In the genomic region with DNA sequence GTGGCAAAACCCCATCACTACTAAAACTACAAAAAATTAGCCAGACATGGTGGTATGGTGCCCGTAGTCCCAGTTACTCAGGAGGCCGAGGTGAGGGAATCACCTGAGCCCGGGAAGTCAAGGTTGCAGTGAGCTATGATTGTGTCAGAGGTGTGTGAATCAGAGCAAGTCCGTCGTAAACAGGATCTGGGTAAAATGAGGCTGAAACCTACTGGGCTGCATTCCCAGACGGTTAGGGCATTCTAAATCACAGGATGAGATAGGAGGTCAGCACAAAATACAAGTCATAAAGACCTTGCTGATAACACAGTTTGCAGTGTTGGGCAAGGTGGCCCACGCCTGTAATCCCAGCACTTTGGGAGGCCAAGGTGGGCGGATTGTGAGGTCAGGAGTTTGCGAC, we compare ENCODE assay signal across 18 cellular contexts. TPM values are rescaled to one million over a fixed set of nuclear protein-coding genes. Genes with fewer than 3 reads are reported as not detected.
DNase-seq lines count a peak whose midpoint lies in the region; TF ChIP-seq lines count a peak whose summit lies in the region.
"Had no signal": no experiment of that assay in that cellular context is flagged by ENCODE, and none has a peak within 500 bp of the region (broad histone marks: within the 10 kb centered on the region; RNA-seq: fewer than 3 reads in every experiment).

No MANE protein-coding gene starts in this region.

- dilution Hi-C loops in mammary epithelial cell (cut with HindIII; ENCODE audit: low sequenced_read_pairs): loop anchor here (25.0 kb wide), 1 partner anchor 169 kb away; no protein-coding TSS in a partner anchor

- no peak overlapping the region for H3K4me3 ChIP-seq in mammary epithelial cell (replicated peaks in 1 of 3; ENCODE audit: insufficient read depth in 1 of 3, low read depth in 2 of 3, low read length in 3 of 3)
- H3K4me3 ChIP-seq in smooth muscle cell: no peak overlapping the region
- H3K4me3 ChIP-seq in MM.1S (ENCODE audit: low read length): no peak overlapping the region

- no peak overlapping the region for H3K9ac ChIP-seq in mammary epithelial cell (ENCODE audit: insufficient read depth, low read length)
- peak overlapping the region; percentile 80 for H3K9ac ChIP-seq in smooth muscle cell (ENCODE audit: low read depth)
- H3K9ac ChIP-seq in MM.1S (ENCODE audit: low read length): no peak overlapping the region
- H3K9ac ChIP-seq: SK-N-SH had no signal

- CTCF ChIA-PET in mammary epithelial cell (lab: Charles Lee; ENCODE audit: low non-redundant PET): interaction anchor here (0.6 to 0.9 kb wide), 4 partner anchors 30 to 270 kb away, joined by 3 to 8 read pairs (median 4); partner anchors contain the start of gene FAF2

- H4K20me1 ChIP-seq in mammary epithelial cell (ENCODE audit: insufficient read depth, low read length): no peaks in the 10 kb centered on the region
- H4K20me1 ChIP-seq in smooth muscle cell (ENCODE audit: low read depth): peaks cover 24% of the 10 kb centered on the region
- H4K20me1 ChIP-seq in MM.1S (ENCODE audit: insufficient read depth, low read length): no peaks in the 10 kb centered on the region

- H3K27me3 ChIP-seq in mammary epithelial cell (ENCODE audit: insufficient read depth, low read length) (no peaks in the 10 kb centered on the region), smooth muscle cell (ENCODE audit: low read depth) (no peaks in the 10 kb centered on the region), MM.1S (replicated peaks; ENCODE audit: insufficient read depth, low read length) (no peaks in the 10 kb centered on the region)

- intact Hi-C loops in mammary epithelial cell (cut with micrococcal nuclease): loop anchor here (5.0 to 10.0 kb wide), 2 partner anchors 693 to 694 kb away; no protein-coding TSS in a partner anchor

- H3K9me3 ChIP-seq in mammary epithelial cell (replicated peaks; ENCODE audit: insufficient read depth, low read length) (no peaks in the 10 kb centered on the region), smooth muscle cell (replicated peaks; ENCODE audit: low read depth) (no peaks in the 10 kb centered on the region), MM.1S (replicated peaks; ENCODE audit: insufficient read depth, low read length) (no peaks in the 10 kb centered on the region)
- H3K9me3 ChIP-seq: SK-N-SH had no signal

- BruUV-seq in mammary epithelial cell (replicated peaks; lab: Mats Ljungman, UMichigan): no TSS peak

- H3K27ac ChIP-seq in mammary epithelial cell (ENCODE audit: insufficient read depth, low read depth, low read length) (peak overlapping the region; percentile 51), smooth muscle cell (ENCODE audit: low read depth) (peak overlapping the region; percentile 92), MM.1S (ENCODE audit: low read length) (no peak overlapping the region)

- no peak for TF ChIP-seq CTCF in mammary epithelial cell (conservative IDR thresholded peaks at IDR 0.05 in 1 of 2, IDR thresholded peaks at IDR 0.05 in 1 of 2; ENCODE audit: extremely low read depth in 1 of 2, insufficient read depth in 1 of 2, low read depth in 1 of 2, low read length in 2 of 2)
- TF ChIP-seq CTCF in smooth muscle cell (IDR thresholded peaks at IDR 0.05; ENCODE audit: borderline replicate concordance, insufficient read depth, poor library complexity, severe bottlenecking): no peak
- no peak for TF ChIP-seq CTCF in MM.1S (IDR thresholded peaks at IDR 0.05; ENCODE audit: low read length)

- H3K4me1 ChIP-seq in mammary epithelial cell (ENCODE audit: insufficient read depth, low read length) (peaks cover 42% of the 10 kb centered on the region), smooth muscle cell (ENCODE audit: low read depth) (no peaks in the 10 kb centered on the region), MM.1S (ENCODE audit: low read length) (peaks cover 6% of the 10 kb centered on the region)

- peaks cover 9% of the 10 kb centered on the region for H3F3A ChIP-seq in smooth muscle cell (ENCODE audit: low read depth)
- H3F3A ChIP-seq in MM.1S (ENCODE audit: insufficient read depth, low read length): no peaks in the 10 kb centered on the region

- peak overlapping the region; percentile 56 for H2AFZ ChIP-seq in mammary epithelial cell (ENCODE audit: low read depth, low read length)
- H2AFZ ChIP-seq in smooth muscle cell (ENCODE audit: low read depth): no peak overlapping the region
- H2AFZ ChIP-seq in MM.1S (ENCODE audit: low read length): no peak overlapping the region

- no peaks in the 10 kb centered on the region for H3K36me3 ChIP-seq in mammary epithelial cell (ENCODE audit: insufficient read depth, low read length)
- H3K36me3 ChIP-seq in smooth muscle cell (ENCODE audit: low read depth): no peaks in the 10 kb centered on the region
- H3K36me3 ChIP-seq in MM.1S (replicated peaks; ENCODE audit: insufficient read depth, low read length): no peaks in the 10 kb centered on the region

- WGBS in mammary epithelial cell (ENCODE audit: low coverage, missing lambda C conversion rate): 30% methylated on average over 9 of the region's 9 CpGs
- WGBS in smooth muscle cell (ENCODE audit: low lambda C conversion rate): 60% methylated on average over 9 of the region's 9 CpGs

- H3K79me2 ChIP-seq in mammary epithelial cell (ENCODE audit: insufficient read depth, low read length) (peaks cover 32% of the 10 kb centered on the region), smooth muscle cell (ENCODE audit: low read depth) (peaks cover 16% of the 10 kb centered on the region), MM.1S (ENCODE audit: low read length) (peaks cover 29% of the 10 kb centered on the region)

- in situ Hi-C loops in mammary epithelial cell (cut with MboI; ENCODE audit: low sequenced_read_pairs in 2 of 2): loop anchor here in 1 of 2 donors (5.0 kb wide), 1 partner anchor 159 kb away; no protein-coding TSS in a partner anchor

- peak; percentile 47 for DNase-seq in M059J (ENCODE audit: low read depth)
- peak; percentile 97 for DNase-seq in mammary epithelial cell
- peak; percentile 93 for DNase-seq in kidney tubule cell (ENCODE audit: low spot score)
- no peak for DNase-seq in smooth muscle cell (lab: John Stamatoyannopoulos, UW; ENCODE audit: unreplicated experiment)
- no peak for DNase-seq in stimulated activated CD4-positive, alpha-beta T cell treated with anti-CD3 and anti-CD28 coated beads, Interleukin-4, amount 100 ng/mL, for 4 hours
- no peak for DNase-seq in NCI-H748 treated with DMSO at 0.1 percent for 48 hours (lab: John Stamatoyannopoulos, UW)
- no peak for DNase-seq in activated CD8-positive, alpha-beta memory T cell treated with anti-CD3 and anti-CD28 coated beads, Interleukin-2, amount 50 U/mL, for 48 hours
- no peak for DNase-seq in MM.1S
- DNase-seq: CD4-positive, alpha-beta T cell; DMS53; glutamatergic neuron; midbrain; NCI-H1417; NCI-H2107; NCI-H510A treated with DMSO at 0.1 percent for 48 hours; SK-N-SH; stimulated activated CD4-positive, alpha-beta T cell treated with anti-CD3 and anti-CD28 coated beads, Interleukin-1b, Interleukin-23, amount 100 ng/mL, for 48 hours; T-helper 9 cell had no signal

- H3K9me2 ChIP-seq in MM.1S (replicated peaks; ENCODE audit: insufficient read depth, low read length): no peaks in the 10 kb centered on the region
- H3K9me2 ChIP-seq: SK-N-SH had no signal

- H3K4me2 ChIP-seq in mammary epithelial cell (ENCODE audit: insufficient read depth, low read depth, low read length): no peak overlapping the region
- no peak overlapping the region for H3K4me2 ChIP-seq in smooth muscle cell
- no peak overlapping the region for H3K4me2 ChIP-seq in MM.1S (ENCODE audit: low read depth, low read length)
- H3K4me2 ChIP-seq: SK-N-SH had no signal

RNA-seq across cellular contexts. Expression of gene CLTB, which starts 1.9 kb away (rescaled TPM):
- 76.4 and 97.8 TPM in 2 replicates for total RNA-seq in M059J (2014; rRNA removed; shearing (Covaris generic))
- total RNA-seq in mammary epithelial cell (100 to 1,000 TPM; 166 to 323 TPM), smooth muscle cell (107 and 111 TPM in 2 replicates)
- polyA plus RNA-seq in mammary epithelial cell (332 TPM), smooth muscle cell (125 and 277 TPM in 2 replicates)
- polyA minus RNA-seq in mammary epithelial cell: 114 TPM

RNA-seq across cellular contexts. Expression of gene HIGD2A, which starts 29.7 kb away (rescaled TPM):
- 99.0 and 121 TPM in 2 replicates for total RNA-seq in M059J (2014; rRNA removed; shearing (Covaris generic))
- total RNA-seq in mammary epithelial cell (10 to 100 TPM; 30.3 to 93.0 TPM), smooth muscle cell (94.5 and 108 TPM in 2 replicates)
- polyA plus RNA-seq in mammary epithelial cell (141 TPM), smooth muscle cell (135 and 140 TPM in 2 replicates)
- 111 TPM for polyA minus RNA-seq in mammary epithelial cell

RNA-seq across cellular contexts. Expression of gene NOP16, which starts 29.9 kb away (rescaled TPM):
- total RNA-seq in M059J (2014; rRNA removed; shearing (Covaris generic)): 14.0 and 19.7 TPM in 2 replicates
- total RNA-seq in mammary epithelial cell: 10 to 100 TPM in 1 of 2 donors, 1 to 10 TPM in 1; 8.7 to 61.4 TPM
- 103 TPM for polyA plus RNA-seq in mammary epithelial cell
- polyA minus RNA-seq in mammary epithelial cell: 22.5 TPM
- 10.7 and 17.2 TPM in 2 replicates for total RNA-seq in smooth muscle cell
- polyA plus RNA-seq in smooth muscle cell: 27.9 and 52.4 TPM in 2 replicates

RNA-seq across cellular contexts. Expression of gene FAF2, which starts 29.9 kb away (rescaled TPM):
- total RNA-seq in M059J (2014; rRNA removed; shearing (Covaris generic)): 46.1 and 55.5 TPM in 2 replicates
- total RNA-seq in mammary epithelial cell (10 to 100 TPM; 48.5 to 58.8 TPM), smooth muscle cell (51.3 and 59.3 TPM in 2 replicates)
- polyA plus RNA-seq in mammary epithelial cell (34.9 TPM), smooth muscle cell (38.2 and 38.3 TPM in 2 replicates)
- polyA minus RNA-seq in mammary epithelial cell: 51.6 TPM

RNA-seq across cellular contexts. Expression of gene ARL10, which starts 53.0 kb away (rescaled TPM):
- 1.5 and 1.8 TPM in 2 replicates for total RNA-seq in M059J (2014; rRNA removed; shearing (Covaris generic))
- total RNA-seq in mammary epithelial cell (10 to 100 TPM in 1 of 2 donors, under 1 TPM in 1; 0.56 to 10.7 TPM), smooth muscle cell (9.5 and 10.7 TPM in 2 replicates)
- polyA plus RNA-seq in mammary epithelial cell (1.8 TPM), smooth muscle cell (5.4 and 5.6 TPM in 2 replicates)
- polyA minus RNA-seq in mammary epithelial cell: 2.8 TPM

Comparison
In these comparisons a context has a peak if more than half of its experiments do, and no peak if none do; other contexts are left out.
1. DNase-seq: peak in M059J (single experiment), mammary epithelial cell (single experiment) and kidney tubule cell (single experiment); none in smooth muscle cell (single experiment), stimulated activated CD4-positive, alpha-beta T cell treated with anti-CD3 and anti-CD28 coated beads, Interleukin-4, amount 100 ng/mL, for 4 hours (0 of 2), NCI-H748 treated with DMSO at 0.1 percent for 48 hours (single experiment), activated CD8-positive, alpha-beta memory T cell treated with anti-CD3 and anti-CD28 coated beads, Interleukin-2, amount 50 U/mL, for 48 hours (single experiment) and MM.1S (single experiment).